In the genomic region with DNA sequence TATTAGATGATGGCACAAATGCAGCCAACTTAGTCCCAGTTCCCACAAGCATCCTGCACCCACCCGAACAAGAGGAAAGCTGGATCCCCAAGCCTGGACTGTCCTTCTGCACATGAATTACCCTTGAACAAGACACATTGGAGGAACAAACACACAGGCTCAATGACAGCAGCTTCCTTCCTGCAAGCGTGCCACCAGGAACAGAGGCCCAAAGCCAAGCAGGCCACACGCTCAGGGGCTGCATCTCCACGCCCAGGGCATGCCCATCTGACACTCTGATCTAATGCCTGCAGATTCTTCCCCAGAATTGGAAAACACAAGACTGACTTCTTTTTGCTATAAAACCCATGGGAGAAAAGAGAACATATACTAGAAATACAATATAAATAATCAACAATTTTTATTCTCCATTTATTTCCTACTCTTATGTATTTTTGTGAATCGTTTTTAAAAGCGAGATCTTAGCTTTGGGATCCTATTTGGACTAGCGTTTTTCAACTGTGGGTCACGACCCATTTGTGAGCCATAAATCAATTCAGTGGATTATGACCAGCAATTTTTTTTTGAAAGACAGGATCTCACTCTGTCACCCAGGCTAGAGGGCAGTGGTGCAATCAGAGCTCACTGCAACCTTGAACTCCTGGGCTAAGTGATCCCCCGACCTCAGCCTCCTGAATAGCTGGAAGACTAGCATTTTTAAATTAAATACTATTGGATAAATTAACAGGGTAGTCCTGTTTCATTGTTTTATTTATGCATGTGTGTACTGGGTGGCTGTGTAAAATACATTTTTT, we compare ENCODE assay signal across 15 cellular contexts.
"Had no signal": no experiment of that assay in that cellular context is flagged by ENCODE, and none has a peak within 500 bp of the region (broad histone marks: within the 10 kb centered on the region; RNA-seq: fewer than 3 reads in every experiment).

No MANE protein-coding gene starts in this region.

- H3K36me3 Mint-ChIP-seq: naive B cell had no signal

- H3K27ac Mint-ChIP-seq: naive B cell, nephron had no signal

- ATAC-seq: heart left ventricle had no signal

- H3K4me1 Mint-ChIP-seq: naive B cell, nephron had no signal

- H3K4me3 Mint-ChIP-seq: nephron had no signal

- DNase-seq: dorsolateral prefrontal cortex; effector CD8-positive, alpha-beta T cell; foreskin melanocyte; heart left ventricle; hypothalamus; islet precursor cell; left ventricle myocardium inferior; mesendoderm; naive B cell; posterior cingulate gyrus; small intestine; stimulated activated CD4-positive, alpha-beta T cell treated with anti-CD3 and anti-CD28 coated beads, Interleukin-2, amount 100 ng/mL, for 48 hours; stimulated activated naive CD4-positive, alpha-beta T cell treated with Interleukin-2 at 50 U/mL for 16 hours; trophoblast cell had no signal

- H3K9me3 Mint-ChIP-seq: naive B cell, nephron had no signal
